Comparison of ENCODE assay signal across 2 cellular contexts in genomic region chr20:47509685-47510084, GRCh38.
A peak's percentile ranks its signal among the peaks of the same experiment; 100 is the strongest.
TF ChIP-seq lines count a peak whose summit lies in the region.

No MANE protein-coding gene starts in this region.

TF ChIP-seq in HepG2, 621 proteins besides CTCF, POLR2A, EP300 and RAD21:
- no peak for TF ChIP-seq E2F1 (CRISPR knock-in tag; IDR thresholded peaks at IDR 0.05)
- no peak for TF ChIP-seq ZMYM4 (CRISPR knock-in tag; IDR thresholded peaks at IDR 0.05)
- TF ChIP-seq ZNF280B (CRISPR knock-in tag; IDR thresholded peaks at IDR 0.05; ENCODE audit: borderline replicate concordance): no peak
- TF ChIP-seq HDAC2 (CRISPR knock-in tag; IDR thresholded peaks at IDR 0.05): no peak
- no peak for TF ChIP-seq GTF2F1 (IDR thresholded peaks at IDR 0.05; ENCODE audit: low read length)
- TF ChIP-seq CENPBD1 (CRISPR knock-in tag; IDR thresholded peaks at IDR 0.05; ENCODE audit: borderline replicate concordance, low read depth): 0 out of 2 replicates have a peak, but pooled peaks have one; percentile 43

TF ChIP-seq in GM12878, 131 proteins besides CTCF, POLR2A, EP300 and RAD21:
- TF ChIP-seq MEF2B (IDR thresholded peaks at IDR 0.05; ENCODE audit: partially characterized antibody, poor library complexity, severe bottlenecking) (no peak), SREBF2 (IDR thresholded peaks at IDR 0.05; ENCODE audit: low read length) (no peak), MYC (IDR thresholded peaks at IDR 0.05; ENCODE audit: insufficient read depth, insufficient read length, insufficient replicate concordance, low read length, severe bottlenecking) (no peak), ZNF592 (IDR thresholded peaks at IDR 0.05) (no peak), CREM (IDR thresholded peaks at IDR 0.05; ENCODE audit: low read depth) (no peak), NR2C1 (IDR thresholded peaks at IDR 0.05) (no peak), E2F4 (IDR thresholded peaks at IDR 0.05; ENCODE audit: low read depth, low read length) (no peak), SUZ12 (IDR thresholded peaks at IDR 0.05; ENCODE audit: unreplicated experiment) (no peak), PKNOX1 (IDR thresholded peaks at IDR 0.05) (no peak)
TF ChIP-seq in GM12878: peak in this region for 0.
